9 cellular contexts compared by ENCODE assay signal in the genomic region with DNA sequence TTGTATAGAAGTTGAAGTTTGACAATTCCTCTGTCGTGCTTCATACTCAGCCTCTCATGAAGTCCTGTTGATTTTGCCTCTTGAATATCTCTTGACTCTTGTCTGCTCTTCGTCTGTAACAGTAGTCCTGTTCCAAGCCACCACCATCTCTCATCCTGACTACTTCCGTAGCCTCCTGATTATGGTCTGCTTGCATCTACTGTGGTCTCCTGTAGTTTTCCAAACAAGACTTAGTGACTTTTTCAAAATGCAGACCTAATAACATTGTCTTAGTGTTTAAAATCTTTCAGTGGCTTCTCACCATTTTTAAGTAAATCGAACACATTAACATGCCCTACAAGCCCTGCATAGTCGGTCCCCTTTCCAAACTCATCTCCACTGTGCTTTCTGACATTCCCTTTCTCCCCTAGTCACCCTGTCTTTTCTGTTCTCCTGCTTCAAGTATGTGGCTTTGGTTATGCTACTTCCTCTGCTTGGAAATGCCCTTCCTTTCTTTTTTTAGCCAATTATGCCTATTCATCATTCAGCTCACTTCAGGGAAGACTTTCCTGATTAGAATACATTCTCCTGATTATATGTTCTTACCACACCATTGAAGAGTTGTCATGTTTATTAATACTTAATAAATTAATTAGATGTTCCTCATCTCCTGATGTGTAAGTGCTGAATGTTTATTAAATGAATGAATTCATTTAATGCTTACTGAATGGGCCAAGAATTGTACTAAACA. TPM values are rescaled to one million over a fixed set of nuclear protein-coding genes. Genes with fewer than 3 reads are reported as not detected.
A peak's percentile ranks its signal among the peaks of the same experiment; 100 is the strongest.
DNase-seq lines count a peak whose midpoint lies in the region; ATAC-seq and TF ChIP-seq lines count a peak whose summit lies in the region.
"Had no signal": no experiment of that assay in that cellular context is flagged by ENCODE, and none has a peak within 500 bp of the region (broad histone marks: within the 10 kb centered on the region; RNA-seq: fewer than 3 reads in every experiment).

No MANE protein-coding gene starts in this region.

- no peak for TF ChIP-seq POLR2A in sigmoid colon (IDR thresholded peaks at IDR 0.05)

- intact Hi-C loops in sigmoid colon (cut with DNase I), result no loop called here

- no peak for TF ChIP-seq CTCF in fibroblast of mammary gland (conservative IDR thresholded peaks at IDR 0.05; ENCODE audit: control insufficient read depth, insufficient read depth, low read depth, low read length)
- TF ChIP-seq CTCF in sigmoid colon (IDR thresholded peaks at IDR 0.05), result no peak

- H3K27me3 ChIP-seq in sigmoid colon, result no peaks in the 10 kb centered on the region

- DNase-seq in NCI-H510A treated with DMSO at 0.1 percent for 48 hours (lab: John Stamatoyannopoulos, UW) (peak; percentile 51), NCI-H510A (lab: John Stamatoyannopoulos, UW) (no peak), RPMI7951 (ENCODE audit: low read depth) (peak; percentile 4), fibroblast of mammary gland (ENCODE audit: low read depth) (peak; percentile 19), sigmoid colon (no peak), SK-N-DZ (ENCODE audit: low spot score) (no peak)
- DNase-seq: AML-193 had no signal

- H3K4me1 ChIP-seq in sigmoid colon, result peaks cover 0 to 44% (median 30%) of the 10 kb centered on the region in 4 donors

- no peak for TF ChIP-seq EP300 in sigmoid colon (IDR thresholded peaks at IDR 0.05)

- no peaks in the 10 kb centered on the region for H3K36me3 ChIP-seq in sigmoid colon

- H3K27ac ChIP-seq in sigmoid colon, result peak overlapping the region; percentile 94 to 99 (median 98)

- WGBS in sigmoid colon, 2 donors, result 20 to 60% methylated on average over 5 of the region's 5 CpGs

- ATAC-seq in GM18861 (IDR thresholded peaks at IDR 0.05; ENCODE audit: unreplicated experiment) (no peak), GM19328 (IDR thresholded peaks at IDR 0.05; ENCODE audit: unreplicated experiment) (no peak)

- no peaks in the 10 kb centered on the region for H3K9me3 ChIP-seq in sigmoid colon

- H3K4me3 ChIP-seq in fibroblast of mammary gland (ENCODE audit: control insufficient read depth, low read depth, low read length) (peak overlapping the region; percentile 83), sigmoid colon (peak overlapping the region in 2 of 4 donors; percentile 86 to 99)

RNA-seq across cellular contexts. Expression of a gene that starts 2.0 kb away (rescaled TPM):
- total RNA-seq in RPMI7951 (2014; rRNA removed; shearing (Covaris generic)), result 35.1 and 37.1 TPM in 2 replicates
- total RNA-seq in sigmoid colon, result 10 to 100 TPM; 52.4 to 97.3 (median 67.0) TPM
- polyA plus RNA-seq in sigmoid colon, result 10 to 100 TPM; 17.5 to 26.8 (median 21.0) TPM
- polyA plus RNA-seq in SK-N-DZ (2014; cell fraction: cytosol; rRNA removed), result 23.2 and 36.4 TPM in 2 replicates
- 37.3 and 57.9 TPM in 2 replicates for polyA plus RNA-seq in SK-N-DZ (2014; cell fraction: nucleus; rRNA removed)

RNA-seq across cellular contexts. Expression of a gene that starts 2.1 kb away (rescaled TPM):
- total RNA-seq in RPMI7951 (2014; rRNA removed; shearing (Covaris generic)), result 2.3 and 4.2 TPM in 2 replicates
- under 1 TPM in 1 of 4 donors, not detected in 3; 0.82 TPM for total RNA-seq in sigmoid colon
- polyA plus RNA-seq in sigmoid colon, result 1 to 10 TPM in 2 of 3 donors, under 1 TPM in 1; 0.60 to 1.2 (median 1.1) TPM
- 42.3 and 108 TPM in 2 replicates for polyA plus RNA-seq in SK-N-DZ (2014; cell fraction: cytosol; rRNA removed)
- polyA plus RNA-seq in SK-N-DZ (2014; cell fraction: nucleus; rRNA removed), result 3.3 and 6.0 TPM in 2 replicates

Comparison
In these comparisons a context has a peak if more than half of its experiments do, and no peak if none do; other contexts are left out.
1. DNase-seq: peak in NCI-H510A treated with DMSO at 0.1 percent for 48 hours (single experiment), RPMI7951 (single experiment) and fibroblast of mammary gland (single experiment); none in NCI-H510A (single experiment), sigmoid colon (single experiment) and SK-N-DZ (single experiment).